In genomic region chr19:42316223-42317211, GRCh38 we compare ENCODE assay signal across 12 cellular contexts. TPM values are rescaled to one million over a fixed set of nuclear protein-coding genes. Genes with fewer than 3 reads are reported as not detected.
DNase-seq lines count a peak whose midpoint lies in the region; ATAC-seq and TF ChIP-seq lines count a peak whose summit lies in the region.
"Had no signal": no experiment of that assay in that cellular context is flagged by ENCODE, and none has a peak within 500 bp of the region (broad histone marks: within the 10 kb centered on the region; RNA-seq: fewer than 3 reads in every experiment).

No MANE protein-coding gene starts in this region.

- ATAC-seq in HG02623 (IDR thresholded peaks at IDR 0.05; ENCODE audit: unreplicated experiment) = no peak

- no peak for DNase-seq in CD14-positive monocyte (ENCODE audit: low spot score)
- DNase-seq in GM20000 (ENCODE audit: low spot score) = peak; percentile 88
- peak; percentile 37 for DNase-seq in iris pigment epithelial cell (ENCODE audit: low read depth)
- DNase-seq in posterior vena cava (ENCODE audit: low spot score) = no peak
- DNase-seq in NCI-H748 (lab: John Stamatoyannopoulos, UW; ENCODE audit: unreplicated experiment) = no peak
- DNase-seq in SIG-M5 (lab: John Stamatoyannopoulos, UW) = no peak
- DNase-seq: activated gamma-delta T cell treated with Interleukin-2 at 50 U/mL for 16 hours had no signal

- H3K27ac Mint-ChIP-seq in CD14-positive monocyte = peak overlapping the region in 3 of 7 donors; percentile 48 to 81 (median 70)

- TF ChIP-seq CTCF in CD14-positive monocyte (IDR thresholded peaks at IDR 0.05) = no peak
- TF ChIP-seq CTCF in GM20000 (IDR thresholded peaks at IDR 0.05; ENCODE audit: extremely low read depth, missing control alignments) = no peak

- H3K9me3 Mint-ChIP-seq in CD14-positive monocyte = peaks cover 0 to 7% (median 4%) of the 10 kb centered on the region in 7 donors

- peaks cover 53 to 66% (median 59%) of the 10 kb centered on the region in 3 donors for H3K27me3 Mint-ChIP-seq in CD14-positive monocyte (ENCODE audit: low read depth in 3 of 3)

- peaks cover 25% of the 10 kb centered on the region for H3K4me1 Mint-ChIP-seq in CD14-positive monocyte

- intact Hi-C loops in CD14-positive monocyte (cut with micrococcal nuclease) = no loop called here
- intact Hi-C loops in posterior vena cava (cut with DNase I) = no loop called here

- H3K36me3 Mint-ChIP-seq in CD14-positive monocyte = peaks cover 0 to 6% of the 10 kb centered on the region in 2 donors

- H3K4me3 Mint-ChIP-seq in CD14-positive monocyte = peak overlapping the region; percentile 54 to 80

TF ChIP-seq in PFSK-1, 5 proteins besides CTCF, POLR2A, EP300 and RAD21:
- TF ChIP-seq FOXP2 (optimal IDR thresholded peaks at IDR 0.05; ENCODE audit: borderline replicate concordance, extremely low read depth, extremely low read length, insufficient read depth) (peak; percentile 79), TAF1 (IDR thresholded peaks at IDR 0.05; ENCODE audit: borderline replicate concordance, insufficient read depth, low read length) (peak; percentile 64; the same call in 1 of the 2 replicates), REST (IDR thresholded peaks at IDR 0.05; ENCODE audit: insufficient read depth in 1 of 2, low read depth in 2 of 2, low read length in 2 of 2) (peak; percentile 35 to 60; a peak in 3 of 4 replicates), SIN3A (IDR thresholded peaks at IDR 0.05; ENCODE audit: borderline replicate concordance, insufficient read depth, low read length) (peak; percentile 89), POLR2AphosphoS5 (IDR thresholded peaks at IDR 0.05; ENCODE audit: low read depth, low read length) (peak; percentile 94)

RNA-seq across cellular contexts. Expression of gene TMEM145, which starts 3.4 kb away (rescaled TPM):
- not detected for polyA plus RNA-seq in CD14-positive monocyte
- 22.1 TPM for polyA plus RNA-seq in PFSK-1 (2012; ENCODE audit: insufficient read length, low read depth)
- under 1 TPM in 1 of 2 donors, not detected in 1; 0.14 TPM for total RNA-seq in posterior vena cava
- total RNA-seq: fibroblast of villous mesenchyme, pulmonary artery endothelial cell, thoracic aorta had no signal

RNA-seq across cellular contexts. Expression of gene MEGF8, which starts 8.9 kb away (rescaled TPM):
- polyA plus RNA-seq in CD14-positive monocyte = under 1 TPM; 0.15 to 0.27 TPM
- 36.5 TPM for polyA plus RNA-seq in PFSK-1 (2012; ENCODE audit: insufficient read length, low read depth)
- total RNA-seq in posterior vena cava = 10 to 100 TPM; 16.8 to 20.4 TPM

RNA-seq across cellular contexts. Expression of gene PAFAH1B3, which starts 14.1 kb away (rescaled TPM):
- 10 to 100 TPM; 15.3 to 15.5 TPM for polyA plus RNA-seq in CD14-positive monocyte
- 409 TPM for polyA plus RNA-seq in PFSK-1 (2012; ENCODE audit: insufficient read length, low read depth)
- 1 to 10 TPM; 5.7 to 5.8 TPM for total RNA-seq in posterior vena cava

RNA-seq across cellular contexts. Expression of gene PRR19, which starts 14.6 kb away (rescaled TPM):
- polyA plus RNA-seq in CD14-positive monocyte = under 1 TPM; 0.35 to 0.38 TPM
- 5.3 TPM for polyA plus RNA-seq in PFSK-1 (2012; ENCODE audit: insufficient read length, low read depth)
- total RNA-seq in posterior vena cava = under 1 TPM in 1 of 2 donors, not detected in 1; 0.19 TPM
- total RNA-seq: thoracic aorta had no signal

RNA-seq across cellular contexts. Expression of gene CIC, which starts 47.5 kb away (rescaled TPM):
- under 1 TPM; 0.62 to 0.87 TPM for polyA plus RNA-seq in CD14-positive monocyte
- 81.2 TPM for polyA plus RNA-seq in PFSK-1 (2012; ENCODE audit: insufficient read length, low read depth)
- total RNA-seq in posterior vena cava = 10 to 100 TPM; 57.7 to 79.0 TPM

Comparison
In these comparisons a context has a peak if more than half of its experiments do, and no peak if none do; other contexts are left out.
1. DNase-seq: peak in GM20000 (single experiment) and iris pigment epithelial cell (single experiment); none in CD14-positive monocyte (single experiment), posterior vena cava (single experiment), NCI-H748 (single experiment) and SIG-M5 (single experiment).